In the genomic region with DNA sequence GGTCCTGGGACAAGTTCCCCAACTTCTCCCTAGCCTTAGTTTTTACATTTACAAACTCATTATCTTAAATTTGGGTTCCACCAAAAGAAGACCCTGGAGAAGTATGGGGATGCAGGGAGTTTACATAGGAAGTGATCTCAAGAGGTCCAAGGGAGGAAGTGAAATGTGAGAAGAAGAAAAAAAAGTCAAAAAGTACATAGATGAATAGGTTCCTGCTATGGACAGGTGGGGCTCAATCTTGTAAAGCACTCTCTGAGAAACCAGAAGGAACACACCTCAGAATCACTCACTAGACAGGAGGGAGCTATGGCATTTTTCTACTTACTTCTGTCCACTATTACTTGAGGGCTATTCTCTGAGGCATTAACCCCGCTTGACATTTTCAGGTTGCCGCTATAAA, we compare ENCODE assay signal across 25 cellular contexts.
DNase-seq lines count a peak whose midpoint lies in the region; ATAC-seq and TF ChIP-seq lines count a peak whose summit lies in the region.
"Had no signal": no experiment of that assay in that cellular context is flagged by ENCODE, and none has a peak within 500 bp of the region (broad histone marks: within the 10 kb centered on the region; RNA-seq: fewer than 3 reads in every experiment).

No MANE protein-coding gene starts in this region.

- CTCF ChIA-PET in GM10248 (lab: Yijun Ruan, JAX) = interaction anchor here (1.3 kb wide), 1 partner anchor 19 kb away, joined by 3 read pairs; no protein-coding TSS in a partner anchor

- H3K36me3 ChIP-seq in effector memory CD4-positive, alpha-beta T cell (ENCODE audit: control insufficient read depth, insufficient read depth, low read length) = no peaks in the 10 kb centered on the region
- H3K36me3 ChIP-seq: BE2C, esophagus squamous epithelium, neural progenitor cell had no signal

- POLR2A ChIA-PET in GM10248 (lab: Yijun Ruan, JAX) = no interaction called here

- H3K4me3 ChIP-seq in effector memory CD4-positive, alpha-beta T cell (ENCODE audit: insufficient read depth, low read depth, low read length, poor library complexity, severe bottlenecking) = no peak overlapping the region
- H3K4me3 ChIP-seq: esophagus squamous epithelium, mucosa of descending colon, neural progenitor cell, testis had no signal

- H3K4me1 ChIP-seq in effector memory CD4-positive, alpha-beta T cell (ENCODE audit: control insufficient read depth, insufficient read depth, low read length, poor library complexity, severe bottlenecking) = no peaks in the 10 kb centered on the region
- H3K4me1 ChIP-seq: BE2C, esophagus squamous epithelium, neural progenitor cell, testis had no signal

- TF ChIP-seq CTCF in GM10248 (IDR thresholded peaks at IDR 0.05; ENCODE audit: control extremely low read depth, extremely low read depth, low read depth, missing control alignments) = no peak

- DNase-seq in GM10248 (ENCODE audit: extremely low spot score) = peak; percentile 11
- DNase-seq in stimulated activated CD4-positive, alpha-beta T cell treated with anti-CD3 and anti-CD28 coated beads, Interleukin-1b, Interleukin-23, amount 100 ng/mL, for 48 hours = no peak
- no peak for DNase-seq in NCI-H1105 treated with DMSO at 0.1 percent for 48 hours (lab: John Stamatoyannopoulos, UW)
- DNase-seq in effector memory CD4-positive, alpha-beta T cell = no peak
- DNase-seq: 8988T; activated CD4-positive, alpha-beta T cell treated with anti-CD3 and anti-CD28 coated beads for 48 hours; activated CD8-positive, alpha-beta memory T cell treated with anti-CD3 and anti-CD28 coated beads, Interleukin-2, amount 50 U/mL, for 48 hours; anterior cingulate cortex; BE2C; effector CD8-positive, alpha-beta T cell; esophagus squamous epithelium; H9; IMR-90; left ventricle myocardium superior; MM.1S; mucosa of descending colon; NCI-H187 treated with DMSO at 0.1 percent for 48 hours; stimulated activated CD8-positive, alpha-beta memory T cell treated with anti-CD3 and anti-CD28 coated beads, Interleukin-4, amount 100 ng/mL, for 48 hours; SW 1271; testis had no signal

- no peaks in the 10 kb centered on the region for H3K9me3 ChIP-seq in effector memory CD4-positive, alpha-beta T cell (ENCODE audit: control insufficient read depth, low read length)
- H3K9me3 ChIP-seq: BE2C, esophagus squamous epithelium, mucosa of descending colon, testis had no signal

- H3K27me3 ChIP-seq in effector memory CD4-positive, alpha-beta T cell (replicated peaks; ENCODE audit: control insufficient read depth, insufficient read depth, low read length, poor library complexity, severe bottlenecking) = no peaks in the 10 kb centered on the region
- H3K27me3 ChIP-seq: BE2C, esophagus squamous epithelium, neural progenitor cell, testis had no signal

- no peak overlapping the region for H3K27ac ChIP-seq in effector memory CD4-positive, alpha-beta T cell (ENCODE audit: insufficient read depth, low read length, poor library complexity, severe bottlenecking)
- H3K27ac ChIP-seq: esophagus squamous epithelium, neural progenitor cell, testis had no signal

- ATAC-seq in GM18870 (IDR thresholded peaks at IDR 0.05; ENCODE audit: unreplicated experiment) (peak; percentile 75), GM21717 (IDR thresholded peaks at IDR 0.05; ENCODE audit: unreplicated experiment) (peak; percentile 80), HG03066 (IDR thresholded peaks at IDR 0.05; ENCODE audit: low read depth, unreplicated experiment) (peak; percentile 51), GM21526 (IDR thresholded peaks at IDR 0.05; ENCODE audit: low FRiP score, unreplicated experiment) (no peak)
- ATAC-seq: left ventricle myocardium superior, mucosa of descending colon had no signal
